In genomic region chr15:69223083-69223813, GRCh38 we compare ENCODE assay signal across 27 cellular contexts.
"Had no signal": no experiment of that assay in that cellular context is flagged by ENCODE, and none has a peak within 500 bp of the region (broad histone marks: within the 10 kb centered on the region; RNA-seq: fewer than 3 reads in every experiment).

No MANE protein-coding gene starts in this region.

- H3K4me3 ChIP-seq: stomach, suprapubic skin, testis, thoracic aorta, thyroid gland, tibial artery, tibial nerve, transverse colon, upper lobe of left lung, upper lobe of right lung, uterus, vagina had no signal

- H3K27ac ChIP-seq: stomach, suprapubic skin, testis, thoracic aorta, thyroid gland, tibial artery, tibial nerve, upper lobe of left lung, upper lobe of right lung, uterus, vagina had no signal

- ATAC-seq: stimulated activated effector memory CD8-positive, alpha-beta T cell treated with anti-CD3 and anti-CD28 coated beads, Interleukin-12 subunit alpha, Interleukin-12 subunit beta, amount 100 ng/mL, for 72 hours; stimulated activated memory B cell treated with anti-CD40 and anti-IgM and Interleukin-4, amounts not matched to agents 10 μg/mL and 1 μg/mL and 100 μg/mL, for 72 hours; stimulated activated naive B cell treated with anti-CD40 and anti-IgM and Interleukin-4, amounts not matched to agents 10 μg/mL and 1 μg/mL and 100 μg/mL, for 72 hours; stimulated activated naive CD8-positive, alpha-beta T cell treated with anti-CD3 and anti-CD28 coated beads, Interleukin-15, amount 100 ng/mL, for 72 hours; stimulated activated naive CD8-positive, alpha-beta T cell treated with anti-CD3 and anti-CD28 coated beads, Interleukin-15, Interleukin-2, amounts not matched to agents 100 U/mL and 50 U/mL, for 24 hours; upper lobe of right lung had no signal

- H3K9me3 ChIP-seq: testis, thoracic aorta, thyroid gland, transverse colon, upper lobe of right lung had no signal

- FAIRE-seq: urothelium cell line had no signal

- H3K36me3 ChIP-seq: thoracic aorta, thyroid gland, transverse colon, upper lobe of left lung, upper lobe of right lung, uterus, vagina had no signal

- H3K4me1 ChIP-seq: suprapubic skin, testis, thyroid gland, tibial artery, tibial nerve, uterus, vagina had no signal

- H3K27me3 ChIP-seq: stomach, suprapubic skin, testis, thyroid gland, tibial artery, tibial nerve, transverse colon, upper lobe of left lung, upper lobe of right lung, uterus, vagina had no signal

- DNase-seq: stimulated activated CD4-positive, alpha-beta T cell treated with anti-CD3 and anti-CD28 coated beads, Interleukin-2, amount 100 ng/mL, for 48 hours; stimulated activated CD4-positive, alpha-beta T cell treated with anti-CD3 and anti-CD28 coated beads, Interleukin-4, amount 100 ng/mL, for 1 hour; stimulated activated CD4-positive, alpha-beta T cell treated with anti-CD3 and anti-CD28 coated beads, Interleukin-4, amount 100 ng/mL, for 24 hours; stimulated activated CD4-positive, alpha-beta T cell treated with anti-CD3 and anti-CD28 coated beads, Interleukin-4, amount 100 ng/mL, for 4 hours; stimulated activated CD8-positive, alpha-beta memory T cell treated with anti-CD3 and anti-CD28 coated beads, Interleukin-4, amount 100 ng/mL, for 48 hours; stimulated activated naive B cell treated with anti-CD40 and anti-IgM and Interleukin-4, amounts not matched to agents 10 μg/mL and 1 μg/mL and 100 μg/mL, for 72 hours; stimulated activated naive CD4-positive, alpha-beta T cell; stimulated activated naive CD4-positive, alpha-beta T cell treated with Interleukin-2 at 50 U/mL for 16 hours; stimulated activated naive CD8-positive, alpha-beta T cell treated with anti-CD3 and anti-CD28 coated beads, Interleukin-15, amount 100 ng/mL, for 72 hours; stimulated activated naive CD8-positive, alpha-beta T cell treated with anti-CD3 and anti-CD28 coated beads, Interleukin-15, Interleukin-2, amounts not matched to agents 100 U/mL and 50 U/mL, for 24 hours; stomach; substantia nigra; testis; thyroid gland; tibial artery; transverse colon; trophoblast cell; upper lobe of left lung; upper lobe of right lung; uterus had no signal
